8 cellular contexts compared by ENCODE assay signal in genomic region chr16:20385844-20386832, GRCh38. TPM values are rescaled to one million over a fixed set of nuclear protein-coding genes. Genes with fewer than 3 reads are reported as not detected.
DNase-seq lines count a peak whose midpoint lies in the region; ATAC-seq and TF ChIP-seq lines count a peak whose summit lies in the region.

No MANE protein-coding gene starts in this region.

- no peak for TF ChIP-seq POLR2A in upper lobe of left lung (IDR thresholded peaks at IDR 0.05)

- no peak overlapping the region for H3K27ac ChIP-seq in OCI-LY1 (ENCODE audit: low read depth, low read length, poor library complexity, severe bottlenecking)
- no peak overlapping the region for H3K27ac ChIP-seq in neural progenitor cell
- no peak overlapping the region for H3K27ac ChIP-seq in upper lobe of left lung

- no peaks in the 10 kb centered on the region for H3K36me3 Mint-ChIP-seq in neural progenitor cell

- no peak for TF ChIP-seq EP300 in upper lobe of left lung (IDR thresholded peaks at IDR 0.05)

- peaks cover 2% of the 10 kb centered on the region for H3K27me3 Mint-ChIP-seq in neural progenitor cell (ENCODE audit: insufficient read depth, low read depth)

- H3K27me3 ChIP-seq in HAP-1 (ENCODE audit: low read depth) (no peaks in the 10 kb centered on the region), OCI-LY1 (ENCODE audit: insufficient read depth, low read length) (no peaks in the 10 kb centered on the region), neural progenitor cell (peaks cover 13% of the 10 kb centered on the region), upper lobe of left lung (no peaks in the 10 kb centered on the region)

- DNase-seq in Ammon's horn (ENCODE audit: low spot score) (peak; percentile 77), HAP-1 (ENCODE audit: low spot score in 2 of 2) (peak; percentile 15 to 77), foreskin fibroblast (peak; percentile 14 to 65), neural progenitor cell (ENCODE audit: low spot score) (peak; percentile 69), upper lobe of left lung (peak; percentile 51 to 57), cortex of kidney (lab: John Stamatoyannopoulos, UW) (no peak)
- DNase-seq in activated T-helper 1 cell treated with anti-CD3 and anti-CD28 coated beads, Interleukin-2, amount 50 U/mL, for 16 hours (ENCODE audit: low read depth in 1 of 2, low spot score in 1 of 2), result peak; percentile 24 to 26

- no peaks in the 10 kb centered on the region for H3K9me2 ChIP-seq in OCI-LY1 (ENCODE audit: low read depth, low read length)

- TF ChIP-seq CTCF in OCI-LY1 (IDR thresholded peaks at IDR 0.05; ENCODE audit: low read length), result peak; percentile 68
- peak; percentile 93 for TF ChIP-seq CTCF in foreskin fibroblast (IDR thresholded peaks at IDR 0.05; ENCODE audit: low read depth, low read length)
- peak; percentile 88 for TF ChIP-seq CTCF in neural progenitor cell (IDR thresholded peaks at IDR 0.05)
- peak; percentile 40 to 79 (median 54) for TF ChIP-seq CTCF in upper lobe of left lung (IDR thresholded peaks at IDR 0.05)

- H3K9me3 ChIP-seq in HAP-1, result no peaks in the 10 kb centered on the region
- no peaks in the 10 kb centered on the region for H3K9me3 ChIP-seq in OCI-LY1 (ENCODE audit: low read length)
- H3K9me3 ChIP-seq in neural progenitor cell (ENCODE audit: low read depth), result no peaks in the 10 kb centered on the region
- no peaks in the 10 kb centered on the region for H3K9me3 ChIP-seq in upper lobe of left lung

- H3K4me1 ChIP-seq in HAP-1, result no peaks in the 10 kb centered on the region
- H3K4me1 ChIP-seq in OCI-LY1 (ENCODE audit: insufficient read depth, low read length, severe bottlenecking), result no peaks in the 10 kb centered on the region
- peaks cover 5% of the 10 kb centered on the region for H3K4me1 ChIP-seq in neural progenitor cell
- peaks cover 0 to 3% (median 0%) of the 10 kb centered on the region in 4 donors for H3K4me1 ChIP-seq in upper lobe of left lung

- H2AFZ ChIP-seq in OCI-LY1 (ENCODE audit: low read length) (no peak overlapping the region), neural progenitor cell (replicated peaks) (no peak overlapping the region)

- in situ Hi-C loops in HAP-1 (cut with MboI; ENCODE audit: low sequenced_read_pairs), result loop anchor here (25.0 kb wide), 1 partner anchor 774 kb away; no protein-coding TSS in a partner anchor

- H3K79me2 ChIP-seq in OCI-LY1 (ENCODE audit: insufficient read depth, low read length) (no peaks in the 10 kb centered on the region), neural progenitor cell (ENCODE audit: low read depth) (no peaks in the 10 kb centered on the region)

- H3K4me3 Mint-ChIP-seq in neural progenitor cell, result peak overlapping the region; percentile 69

- H3K4me2 ChIP-seq in OCI-LY1 (ENCODE audit: low read length) (no peak overlapping the region), neural progenitor cell (peak overlapping the region; percentile 28)

- H3K9me3 Mint-ChIP-seq in neural progenitor cell, result no peaks in the 10 kb centered on the region

- H3K4me3 ChIP-seq in HAP-1 (no peak overlapping the region), OCI-LY1 (ENCODE audit: low read depth, low read length, poor library complexity, severe bottlenecking) (no peak overlapping the region), foreskin fibroblast (ENCODE audit: low read depth in 1 of 2, low read length in 2 of 2) (no peak overlapping the region), neural progenitor cell (no peak overlapping the region), upper lobe of left lung (no peak overlapping the region)

- peak in 1 of 2 donors; percentile 70 for ATAC-seq in upper lobe of left lung (ENCODE audit: low FRiP score in 2 of 2)

- no peaks in the 10 kb centered on the region for H4K20me1 ChIP-seq in OCI-LY1 (ENCODE audit: insufficient read depth, low read length)
- H4K20me1 ChIP-seq in neural progenitor cell (ENCODE audit: low read depth), result no peaks in the 10 kb centered on the region

- H3K36me3 ChIP-seq in HAP-1 (replicated peaks) (no peaks in the 10 kb centered on the region), OCI-LY1 (ENCODE audit: insufficient read depth, low read length) (no peaks in the 10 kb centered on the region), neural progenitor cell (no peaks in the 10 kb centered on the region), upper lobe of left lung (no peaks in the 10 kb centered on the region)

- H3K4me1 Mint-ChIP-seq in neural progenitor cell, result peaks cover 28% of the 10 kb centered on the region

- WGBS in upper lobe of left lung, 2 donors, result 23 to 40% methylated on average over 25 to 30 of the region's 30 CpGs

- H3K27ac Mint-ChIP-seq in neural progenitor cell, result peak overlapping the region; percentile 76

- no peak overlapping the region for H3K9ac ChIP-seq in OCI-LY1 (ENCODE audit: low read length)
- H3K9ac ChIP-seq in neural progenitor cell, result no peak overlapping the region

- H3F3A ChIP-seq in OCI-LY1 (ENCODE audit: insufficient read depth, low read length), result no peaks in the 10 kb centered on the region
- no peaks in the 10 kb centered on the region for H3F3A ChIP-seq in neural progenitor cell (ENCODE audit: low read depth)

RNA-seq across cellular contexts. Expression of gene PDILT, which starts 18.4 kb away (rescaled TPM):
- not detected in 2 replicates for total RNA-seq in neural progenitor cell (ENCODE audit: low replicate concordance)
- not detected for total RNA-seq in upper lobe of left lung

RNA-seq across cellular contexts. Expression of gene ACSM5, which starts 23.2 kb away (rescaled TPM):
- total RNA-seq in neural progenitor cell (ENCODE audit: low replicate concordance) (not detected in 2 replicates), upper lobe of left lung (10 to 100 TPM in 1 of 6 donors, 1 to 10 TPM in 4, under 1 TPM in 1; 0.89 to 11.5 (median 2.3) TPM)

RNA-seq across cellular contexts. Expression of gene UMOD, which starts 33.6 kb away (rescaled TPM):
- total RNA-seq in neural progenitor cell (ENCODE audit: low replicate concordance) (not detected in 2 replicates), upper lobe of left lung (not detected)

RNA-seq across cellular contexts. Expression of gene GP2, which starts 58.8 kb away (rescaled TPM):
- total RNA-seq in neural progenitor cell (ENCODE audit: low replicate concordance) (not detected in 2 replicates), upper lobe of left lung (10 to 100 TPM in 1 of 6 donors, 1 to 10 TPM in 2, under 1 TPM in 1, not detected in 2; 0.39 to 15.4 (median 4.9) TPM)
